In the genomic region with DNA sequence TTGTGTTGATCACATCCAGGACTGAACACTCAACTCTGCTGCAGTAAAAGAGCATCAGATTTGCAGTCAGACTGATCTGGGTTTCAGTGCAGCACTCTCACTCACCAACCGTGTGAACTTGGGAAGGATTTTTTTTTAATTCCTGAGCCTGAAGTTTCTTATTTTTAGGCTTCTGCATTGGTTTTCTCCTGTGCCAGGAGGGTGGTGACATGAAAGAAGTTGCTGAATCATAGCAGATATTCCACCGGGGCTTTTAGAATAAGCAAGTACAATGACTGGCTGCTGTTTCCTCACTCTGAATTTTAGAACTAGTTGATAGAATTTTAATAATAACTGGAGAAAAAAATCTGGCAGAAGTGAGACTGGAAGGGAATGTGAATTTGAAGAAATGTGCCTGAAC, we compare ENCODE assay signal across 1 cellular context.
TF ChIP-seq lines count a peak whose summit lies in the region.

No MANE protein-coding gene starts in this region.

TF ChIP-seq in IMR-90, 13 proteins besides CTCF, POLR2A, EP300 and RAD21 (continued from another document):
- TF ChIP-seq, protein P1, sequence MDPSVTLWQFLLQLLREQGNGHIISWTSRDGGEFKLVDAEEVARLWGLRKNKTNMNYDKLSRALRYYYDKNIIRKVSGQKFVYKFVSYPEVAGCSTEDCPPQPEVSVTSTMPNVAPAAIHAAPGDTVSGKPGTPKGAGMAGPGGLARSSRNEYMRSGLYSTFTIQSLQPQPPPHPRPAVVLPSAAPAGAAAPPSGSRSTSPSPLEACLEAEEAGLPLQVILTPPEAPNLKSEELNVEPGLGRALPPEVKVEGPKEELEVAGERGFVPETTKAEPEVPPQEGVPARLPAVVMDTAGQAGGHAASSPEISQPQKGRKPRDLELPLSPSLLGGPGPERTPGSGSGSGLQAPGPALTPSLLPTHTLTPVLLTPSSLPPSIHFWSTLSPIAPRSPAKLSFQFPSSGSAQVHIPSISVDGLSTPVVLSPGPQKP (IDR thresholded peaks at IDR 0.05; ENCODE audit: borderline replicate concordance, low read depth, low read length) = no peak
